ENCODE assay signal across 1 cellular context in genomic region chr14:68306934-68307758, GRCh38.
TF ChIP-seq lines count a peak whose summit lies in the region.

No MANE protein-coding gene starts in this region.

TF ChIP-seq in GM12878, 131 proteins besides CTCF, POLR2A, EP300 and RAD21 (continued from another document):
- TF ChIP-seq PRDM15 (CRISPR knock-in tag; IDR thresholded peaks at IDR 0.05), result no peak
- no peak for TF ChIP-seq FOXM1 (IDR thresholded peaks at IDR 0.05; ENCODE audit: low read depth, low read length)
- no peak for TF ChIP-seq RELB (IDR thresholded peaks at IDR 0.05; ENCODE audit: low read depth)
- no peak for TF ChIP-seq IRF5 (IDR thresholded peaks at IDR 0.05; ENCODE audit: borderline replicate concordance)
- no peak for TF ChIP-seq PAX8 (IDR thresholded peaks at IDR 0.05)
- 0 out of 2 replicates have a peak, but pooled peaks have one; percentile 1 for TF ChIP-seq MLLT1 (IDR thresholded peaks at IDR 0.05)
- no peak for TF ChIP-seq PKNOX1 (IDR thresholded peaks at IDR 0.05)
- no peak for TF ChIP-seq ZNF24 (IDR thresholded peaks at IDR 0.05)
- TF ChIP-seq BCL11A (IDR thresholded peaks at IDR 0.05; ENCODE audit: low read depth, low read length), result no peak
- no peak for TF ChIP-seq PBX3 (IDR thresholded peaks at IDR 0.05; ENCODE audit: insufficient replicate concordance, low read depth, low read length)
- no peak for TF ChIP-seq ZNF384 (IDR thresholded peaks at IDR 0.05; ENCODE audit: borderline replicate concordance, low read depth, low read length)
- no peak for TF ChIP-seq USF2 (IDR thresholded peaks at IDR 0.05; ENCODE audit: borderline replicate concordance, low read depth, low read length)
- no peak for TF ChIP-seq E4F1 (IDR thresholded peaks at IDR 0.05; ENCODE audit: borderline replicate concordance, partially characterized antibody)
- TF ChIP-seq CHD4 (IDR thresholded peaks at IDR 0.05), result no peak
- TF ChIP-seq JUND (IDR thresholded peaks at IDR 0.05; ENCODE audit: low read depth, low read length), result no peak
TF ChIP-seq in GM12878: peak in this region for 4.
